In genomic region chr1:43893020-43893419, GRCh38 we compare ENCODE assay signal across 2 cellular contexts.
TF ChIP-seq lines count a peak whose summit lies in the region.

No MANE protein-coding gene starts in this region.

TF ChIP-seq in IMR-90, 13 proteins besides CTCF, POLR2A, EP300 and RAD21:
- no peak for TF ChIP-seq RFX5 (IDR thresholded peaks at IDR 0.05; ENCODE audit: low read depth, low read length)
- no peak for TF ChIP-seq MAZ (IDR thresholded peaks at IDR 0.05; ENCODE audit: borderline replicate concordance, low read depth, low read length)
- no peak for TF ChIP-seq SMC3 (IDR thresholded peaks at IDR 0.05; ENCODE audit: low read depth, low read length)
- no peak for TF ChIP-seq CHD1 (IDR thresholded peaks at IDR 0.05; ENCODE audit: low read depth, low read length)
- TF ChIP-seq MAFK (IDR thresholded peaks at IDR 0.05; ENCODE audit: low read depth, low read length): no peak
- TF ChIP-seq, protein P1, sequence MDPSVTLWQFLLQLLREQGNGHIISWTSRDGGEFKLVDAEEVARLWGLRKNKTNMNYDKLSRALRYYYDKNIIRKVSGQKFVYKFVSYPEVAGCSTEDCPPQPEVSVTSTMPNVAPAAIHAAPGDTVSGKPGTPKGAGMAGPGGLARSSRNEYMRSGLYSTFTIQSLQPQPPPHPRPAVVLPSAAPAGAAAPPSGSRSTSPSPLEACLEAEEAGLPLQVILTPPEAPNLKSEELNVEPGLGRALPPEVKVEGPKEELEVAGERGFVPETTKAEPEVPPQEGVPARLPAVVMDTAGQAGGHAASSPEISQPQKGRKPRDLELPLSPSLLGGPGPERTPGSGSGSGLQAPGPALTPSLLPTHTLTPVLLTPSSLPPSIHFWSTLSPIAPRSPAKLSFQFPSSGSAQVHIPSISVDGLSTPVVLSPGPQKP (IDR thresholded peaks at IDR 0.05; ENCODE audit: borderline replicate concordance, low read depth, low read length): no peak
- no peak for TF ChIP-seq MXI1 (IDR thresholded peaks at IDR 0.05; ENCODE audit: borderline replicate concordance, low read depth, low read length)
- TF ChIP-seq NFE2L2 (IDR thresholded peaks at IDR 0.05; ENCODE audit: low read depth, low read length): no peak
- TF ChIP-seq RCOR1 (IDR thresholded peaks at IDR 0.05; ENCODE audit: insufficient replicate concordance, low read length): no peak
- no peak for TF ChIP-seq CEBPB (IDR thresholded peaks at IDR 0.05; ENCODE audit: low read depth, low read length)
- no peak for TF ChIP-seq BHLHE40 (IDR thresholded peaks at IDR 0.05; ENCODE audit: low read depth, low read length)
- TF ChIP-seq, protein P2, sequence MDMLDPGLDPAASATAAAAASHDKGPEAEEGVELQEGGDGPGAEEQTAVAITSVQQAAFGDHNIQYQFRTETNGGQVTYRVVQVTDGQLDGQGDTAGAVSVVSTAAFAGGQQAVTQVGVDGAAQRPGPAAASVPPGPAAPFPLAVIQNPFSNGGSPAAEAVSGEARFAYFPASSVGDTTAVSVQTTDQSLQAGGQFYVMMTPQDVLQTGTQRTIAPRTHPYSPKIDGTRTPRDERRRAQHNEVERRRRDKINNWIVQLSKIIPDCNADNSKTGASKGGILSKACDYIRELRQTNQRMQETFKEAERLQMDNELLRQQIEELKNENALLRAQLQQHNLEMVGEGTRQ (IDR thresholded peaks at IDR 0.05; ENCODE audit: low read depth, low read length): no peak
TF ChIP-seq in IMR-90: peak in this region for 0.

TF ChIP-seq in SK-N-SH, 30 proteins besides CTCF, POLR2A, EP300 and RAD21:
- no peak for TF ChIP-seq JUND (IDR thresholded peaks at IDR 0.05)
- no peak for TF ChIP-seq ELF1 (IDR thresholded peaks at IDR 0.05)
- no peak for TF ChIP-seq TCF12 (IDR thresholded peaks at IDR 0.05)
- no peak for TF ChIP-seq MEF2A (IDR thresholded peaks at IDR 0.05; ENCODE audit: borderline replicate concordance, low read depth)
- TF ChIP-seq NFIC (IDR thresholded peaks at IDR 0.05; ENCODE audit: borderline replicate concordance): no peak
- no peak for TF ChIP-seq EZH2phosphoT487 (IDR thresholded peaks at IDR 0.05; ENCODE audit: borderline replicate concordance, low read depth)
- TF ChIP-seq PBX3 (IDR thresholded peaks at IDR 0.05): no peak
- TF ChIP-seq FOSL2 (IDR thresholded peaks at IDR 0.05; ENCODE audit: borderline replicate concordance, low read depth): no peak
- TF ChIP-seq USF1 (IDR thresholded peaks at IDR 0.05; ENCODE audit: borderline replicate concordance, low read depth): no peak
- no peak for TF ChIP-seq RXRA (IDR thresholded peaks at IDR 0.05; ENCODE audit: borderline replicate concordance, low read depth)
- TF ChIP-seq YY1 (IDR thresholded peaks at IDR 0.05; ENCODE audit: low read depth): no peak
- no peak for TF ChIP-seq FOXJ3 (CRISPR knock-in tag; IDR thresholded peaks at IDR 0.05)
- TF ChIP-seq TAF1 (IDR thresholded peaks at IDR 0.05; ENCODE audit: borderline replicate concordance, low read depth, low read length): no peak
- no peak for TF ChIP-seq MXI1 (IDR thresholded peaks at IDR 0.05; ENCODE audit: low read depth, low read length)
- TF ChIP-seq FOXM1 (IDR thresholded peaks at IDR 0.05; ENCODE audit: low read depth): no peak
- TF ChIP-seq, protein P3, sequence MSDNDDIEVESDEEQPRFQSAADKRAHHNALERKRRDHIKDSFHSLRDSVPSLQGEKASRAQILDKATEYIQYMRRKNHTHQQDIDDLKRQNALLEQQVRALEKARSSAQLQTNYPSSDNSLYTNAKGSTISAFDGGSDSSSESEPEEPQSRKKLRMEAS (IDR thresholded peaks at IDR 0.05; ENCODE audit: low read depth): no peak
- TF ChIP-seq, protein P2 (IDR thresholded peaks at IDR 0.05; ENCODE audit: borderline replicate concordance, low read depth, low read length): no peak
- no peak for TF ChIP-seq POLR2AphosphoS5 (IDR thresholded peaks at IDR 0.05; ENCODE audit: low read depth, low read length)
- TF ChIP-seq, protein P4, sequence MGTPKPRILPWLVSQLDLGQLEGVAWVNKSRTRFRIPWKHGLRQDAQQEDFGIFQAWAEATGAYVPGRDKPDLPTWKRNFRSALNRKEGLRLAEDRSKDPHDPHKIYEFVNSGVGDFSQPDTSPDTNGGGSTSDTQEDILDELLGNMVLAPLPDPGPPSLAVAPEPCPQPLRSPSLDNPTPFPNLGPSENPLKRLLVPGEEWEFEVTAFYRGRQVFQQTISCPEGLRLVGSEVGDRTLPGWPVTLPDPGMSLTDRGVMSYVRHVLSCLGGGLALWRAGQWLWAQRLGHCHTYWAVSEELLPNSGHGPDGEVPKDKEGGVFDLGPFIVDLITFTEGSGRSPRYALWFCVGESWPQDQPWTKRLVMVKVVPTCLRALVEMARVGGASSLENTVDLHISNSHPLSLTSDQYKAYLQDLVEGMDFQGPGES (IDR thresholded peaks at IDR 0.05; ENCODE audit: low read depth, low read length): no peak
TF ChIP-seq in SK-N-SH: peak in this region for 0.
